34 cellular contexts compared by ENCODE assay signal in genomic region chr1:162700131-162700530, GRCh38.
"Had no signal": no experiment of that assay in that cellular context is flagged by ENCODE, and none has a peak within 500 bp of the region (broad histone marks: within the 10 kb centered on the region; RNA-seq: fewer than 3 reads in every experiment).

No MANE protein-coding gene starts in this region.

- H3K4me3 ChIP-seq: MG63 had no signal

- H3K9me3 ChIP-seq: MG63 had no signal

- H3K27me3 ChIP-seq: MG63 had no signal

- DNase-seq: Karpas-422, Kasumi-1, MG63, MM.1S, MV-4-11, NCI-H1048, NCI-H1092, NCI-H1092 treated with DMSO at 0.1 percent for 48 hours, NCI-H1105, NCI-H1105 treated with DMSO at 0.1 percent for 48 hours, NCI-H1417, NCI-H1417 treated with DMSO at 0.1 percent for 48 hours, NCI-H1436, NCI-H1436 treated with DMSO at 0.1 percent for 48 hours, NCI-H146, NCI-H1694, NCI-H1694 treated with DMSO at 0.1 percent for 48 hours, NCI-H187, NCI-H187 treated with DMSO at 0.1 percent for 48 hours, NCI-H1930, NCI-H2029, NCI-H2029 treated with DMSO at 0.1 percent for 48 hours, NCI-H2081, NCI-H2081 treated with DMSO at 0.1 percent for 48 hours, NCI-H2107, NCI-H2171, NCI-H2171 treated with DMSO at 0.1 percent for 48 hours, NCI-H2227 treated with DMSO at 0.1 percent for 48 hours, NCI-H226, NCI-H345, NCI-H446, NCI-H446 treated with DMSO at 0.1 percent for 48 hours, NCI-H510A, NCI-H510A treated with DMSO at 0.1 percent for 48 hours had no signal
